Comparison of ENCODE assay signal across 14 cellular contexts in genomic region chr7:155405399-155406318, GRCh38. TPM values are rescaled to one million over a fixed set of nuclear protein-coding genes. Genes with fewer than 3 reads are reported as not detected.
DNase-seq lines count a peak whose midpoint lies in the region; ATAC-seq and TF ChIP-seq lines count a peak whose summit lies in the region.
"Had no signal": no experiment of that assay in that cellular context is flagged by ENCODE, and none has a peak within 500 bp of the region (broad histone marks: within the 10 kb centered on the region; RNA-seq: fewer than 3 reads in every experiment).

No MANE protein-coding gene starts in this region.

- H3K9me3 Mint-ChIP-seq in H9, result peaks cover 2 to 8% of the 10 kb centered on the region in 2 experiments; a peak in 3 of 5 replicates
- peaks cover 14% of the 10 kb centered on the region for H3K9me3 Mint-ChIP-seq in WTC11

- H3K4me1 Mint-ChIP-seq in H9 (peaks cover 11% of the 10 kb centered on the region in 2 experiments), WTC11 (peaks cover 9% of the 10 kb centered on the region)

- H2BK20ac ChIP-seq in H9 (ENCODE audit: low read depth, low read length, poor library complexity, severe bottlenecking), result no peak overlapping the region

- CTCF ChIA-PET in WTC11 (lab: Charles Lee), result interaction anchor here (0.6 to 1.8 kb wide), 10 partner anchors 11 to 478 kb away, joined by 3 to 7 read pairs (median 3); no protein-coding TSS in a partner anchor

- H3K27ac Mint-ChIP-seq in H9 (peak overlapping the region in 1 of 3 experiments; percentile 43; a peak in 2 of 7 replicates), WTC11 (no peak overlapping the region)
- H3K27ac Mint-ChIP-seq: nephron had no signal

- H3K4me3 Mint-ChIP-seq in H9 (no peak overlapping the region), WTC11 (no peak overlapping the region)

- H3K9ac ChIP-seq in H9 (ENCODE audit: extremely low read depth, insufficient read length, low read length), result no peak overlapping the region

- no peaks in the 10 kb centered on the region for H3K79me2 ChIP-seq in H9 (ENCODE audit: insufficient read depth, low read length)

- peak; percentile 55 for DNase-seq in AG08396 (ENCODE audit: low spot score)
- DNase-seq in H9, result peak; percentile 40
- peak; percentile 29 for DNase-seq in WTC11 (ENCODE audit: low spot score)
- peak; percentile 45 for DNase-seq in left kidney (ENCODE audit: low read depth, low spot score)
- DNase-seq in HUDEP-2 (lab: John Stamatoyannopoulos, UW; ENCODE audit: unreplicated experiment in 76 of 76), result no peak
- DNase-seq in tibial artery, result no peak
- DNase-seq: heart left ventricle; NCI-H1105; stimulated activated CD4-positive, alpha-beta T cell treated with anti-CD3 and anti-CD28 coated beads, Interleukin-4, amount 100 ng/mL, for 24 hours; uterus had no signal

- TF ChIP-seq CTCF in H9 (conservative IDR thresholded peaks at IDR 0.05), result peak; percentile 46; the same call in 2 of the 3 replicates
- TF ChIP-seq CTCF in WTC11 (IDR thresholded peaks at IDR 0.05), result no peak
- no peak for TF ChIP-seq CTCF in tibial artery (IDR thresholded peaks at IDR 0.05)

- H3K4ac ChIP-seq in H9 (ENCODE audit: low read depth, low read length), result no peak overlapping the region

- no peak overlapping the region for H4K8ac ChIP-seq in H9 (replicated peaks; ENCODE audit: insufficient read length, low read depth, low read length)

- no peak overlapping the region for H3K4me3 ChIP-seq in tibial artery
- H3K4me3 ChIP-seq: heart left ventricle, SJCRH30, uterus had no signal

- H4K91ac ChIP-seq in H9 (ENCODE audit: insufficient read length, low read depth, low read length), result no peak overlapping the region

- no peak overlapping the region for H2AK5ac ChIP-seq in H9 (ENCODE audit: insufficient read length, low read length)

- WGBS in H9 (ENCODE audit: extremely low coverage, insufficient read length, low lambda C conversion rate), result no CpG with 5 or more reads among the region's 31 CpGs

- no peak overlapping the region for H4K5ac ChIP-seq in H9 (ENCODE audit: insufficient read length, low read depth, low read length)

- no peak overlapping the region for H3K56ac ChIP-seq in H9 (ENCODE audit: insufficient read length, low read depth, low read length)

- no peak overlapping the region for H2BK5ac ChIP-seq in H9 (ENCODE audit: insufficient read length, low read length)

- no peaks in the 10 kb centered on the region for H3K9me3 ChIP-seq in H9 (ENCODE audit: control insufficient read depth, low read depth, low read length)
- no peaks in the 10 kb centered on the region for H3K9me3 ChIP-seq in tibial artery
- H3K9me3 ChIP-seq: heart left ventricle, SJCRH30, uterus had no signal

- H2BK15ac ChIP-seq in H9 (ENCODE audit: low read depth, low read length), result no peak overlapping the region

- no peak overlapping the region for H3K4me2 ChIP-seq in H9 (ENCODE audit: insufficient read depth, insufficient read length, low read length)

- H2BK12ac ChIP-seq in H9 (ENCODE audit: insufficient read length, low read depth, low read length), result no peak overlapping the region

- H3K18ac ChIP-seq in H9 (ENCODE audit: insufficient read length, low read depth, low read length), result no peak overlapping the region

- H3K4me1 ChIP-seq in H9 (ENCODE audit: insufficient read depth, low read length) (no peaks in the 10 kb centered on the region; the same call in 1 of the 2 replicates), tibial artery (peaks cover 0 to 4% (median 0%) of the 10 kb centered on the region in 4 donors)
- H3K4me1 ChIP-seq: heart left ventricle, uterus had no signal

- H4K20me1 ChIP-seq in H9 (ENCODE audit: control insufficient read depth, insufficient read depth, insufficient read length), result peaks cover 3% of the 10 kb centered on the region

- H2BK120ac ChIP-seq in H9 (ENCODE audit: low read depth, low read length, poor library complexity, severe bottlenecking), result no peak overlapping the region

- H3K14ac ChIP-seq in H9 (ENCODE audit: insufficient read depth, low read length), result no peak overlapping the region

- H3K27me3 Mint-ChIP-seq in H9 (ENCODE audit: low read depth) (peaks cover 59% of the 10 kb centered on the region), WTC11 (ENCODE audit: low read depth) (peaks cover 2% of the 10 kb centered on the region; the same call in 1 of the 2 replicates)

- H3K27me3 ChIP-seq in H9 (ENCODE audit: insufficient read depth, low read length) (no peaks in the 10 kb centered on the region), tibial artery (peaks cover 0 to 70% of the 10 kb centered on the region in 2 donors)

- H3K27ac ChIP-seq in H9 (ENCODE audit: insufficient read length, low read depth, low read length) (no peak overlapping the region), tibial artery (no peak overlapping the region)
- H3K27ac ChIP-seq: heart left ventricle, SJCRH30, uterus had no signal

- peak; percentile 76 for ATAC-seq in WTC11
- ATAC-seq in GM21515 (IDR thresholded peaks at IDR 0.05; ENCODE audit: unreplicated experiment), result no peak
- no peak for ATAC-seq in HG03432 (IDR thresholded peaks at IDR 0.05; ENCODE audit: unreplicated experiment)
- ATAC-seq: heart left ventricle had no signal

- no peak overlapping the region for H3K23ac ChIP-seq in H9 (ENCODE audit: insufficient read length, low read depth, low read length)

- intact Hi-C loops in tibial artery (cut with DNase I; ENCODE audit: low total_unique reads), result loop anchor here (1.0 kb wide), 1 partner anchor 33 kb away; no protein-coding TSS in a partner anchor

- no peaks in the 10 kb centered on the region for H3K79me1 ChIP-seq in H9 (ENCODE audit: insufficient read depth, low read depth, low read length, poor library complexity, severe bottlenecking)

- H3K36me3 Mint-ChIP-seq in H9 (ENCODE audit: insufficient read depth in 1 of 3, low read depth in 3 of 3) (peaks cover 0 to 5% (median 0%) of the 10 kb centered on the region in 3 experiments; a peak in 1 of 7 replicates), WTC11 (no peaks in the 10 kb centered on the region)

- no peaks in the 10 kb centered on the region for H3K36me3 ChIP-seq in tibial artery
- H3K36me3 ChIP-seq: heart left ventricle, SJCRH30, uterus had no signal

- POLR2A ChIA-PET in WTC11 (lab: Charles Lee), result no interaction called here

- H2AFZ ChIP-seq in H9 (ENCODE audit: low read length), result no peak overlapping the region

- H3K23me2 ChIP-seq in H9 (ENCODE audit: insufficient read length, low read depth, low read length, poor library complexity, severe bottlenecking), result no peaks in the 10 kb centered on the region

- no peak overlapping the region for H3T11ph ChIP-seq in H9 (ENCODE audit: low read length)

TF ChIP-seq in WTC11, 78 proteins besides CTCF, POLR2A, EP300 and RAD21 (continues in another document):
- TF ChIP-seq RORB (CRISPR knock-in tag; IDR thresholded peaks at IDR 0.05) (no peak), ZNF425 (CRISPR knock-in tag; conservative IDR thresholded peaks at IDR 0.05) (no peak), AR (CRISPR knock-in tag; IDR thresholded peaks at IDR 0.05) (no peak), ETV6 (CRISPR knock-in tag; IDR thresholded peaks at IDR 0.05) (no peak), MAX (CRISPR knock-in tag; IDR thresholded peaks at IDR 0.05) (no peak)

RNA-seq across cellular contexts. Expression of gene EN2, which starts 52.3 kb away (rescaled TPM):
- total RNA-seq in H9 (2021) (0.07 and 0.15 TPM in 2 replicates), WTC11 (2021) (not detected in 3 replicates)

Comparison
In these comparisons a context has a peak if more than half of its experiments do, and no peak if none do; other contexts are left out.
1. DNase-seq: peak in AG08396 (single experiment), H9 (single experiment), WTC11 (single experiment) and left kidney (single experiment); none in HUDEP-2 (0 of 76) and tibial artery (0 of 2).